In genomic region chr3:48436477-48436787, GRCh38 we compare ENCODE assay signal across 16 cellular contexts. TPM values are rescaled to one million over a fixed set of nuclear protein-coding genes. Genes with fewer than 3 reads are reported as not detected.
DNase-seq lines count a peak whose midpoint lies in the region; ATAC-seq and TF ChIP-seq lines count a peak whose summit lies in the region.
"Had no signal": no experiment of that assay in that cellular context is flagged by ENCODE, and none has a peak within 500 bp of the region (broad histone marks: within the 10 kb centered on the region; RNA-seq: fewer than 3 reads in every experiment).

No MANE protein-coding gene starts in this region.

- intact Hi-C loops in ascending aorta (cut with DNase I) = loop anchor here (1.0 to 5.0 kb wide), 3 partner anchors 35 to 163 kb away; partner anchors contain the start of gene NME6
- intact Hi-C loops in tibial artery (cut with DNase I; ENCODE audit: low total_unique reads) = loop anchor here (2.0 to 10.0 kb wide), 4 partner anchors 36 to 202 kb away; partner anchors contain the start of gene NME6
- intact Hi-C loops in heart left ventricle (cut with DNase I) = loop anchor here in 9 of 10 donors (1.0 to 5.0 kb wide), 10 partner anchors 35 to 246 kb away; no protein-coding TSS in a partner anchor

- ATAC-seq in HG02840 (IDR thresholded peaks at IDR 0.05; ENCODE audit: low FRiP score, unreplicated experiment) = no peak
- ATAC-seq in heart left ventricle = no peak
- ATAC-seq in GM19463 (IDR thresholded peaks at IDR 0.05; ENCODE audit: unreplicated experiment) = no peak

- peaks cover 3 to 11% of the 10 kb centered on the region in 2 donors for H3K4me1 ChIP-seq in ascending aorta
- H3K4me1 ChIP-seq in neutrophil (ENCODE audit: control insufficient read depth in 1 of 2, insufficient read depth in 1 of 2, low read depth in 1 of 2, low read length in 1 of 2) = peaks cover 17 to 34% of the 10 kb centered on the region in 2 experiments
- H3K4me1 ChIP-seq in tibial artery = peaks cover 5 to 50% (median 38%) of the 10 kb centered on the region in 4 donors
- peaks cover 0 to 38% (median 14%) of the 10 kb centered on the region in 12 donors for H3K4me1 ChIP-seq in heart left ventricle

- no peaks in the 10 kb centered on the region for H3K9me3 ChIP-seq in ascending aorta
- H3K9me3 ChIP-seq in neutrophil = no peaks in the 10 kb centered on the region
- no peaks in the 10 kb centered on the region for H3K9me3 ChIP-seq in tibial artery
- H3K9me3 ChIP-seq in heart left ventricle = no peaks in the 10 kb centered on the region
- H3K9me3 ChIP-seq: adrenal gland, right atrium auricular region, SJSA1, thoracic aorta had no signal

- no peak overlapping the region for H3K4me3 ChIP-seq in ascending aorta
- no peak overlapping the region for H3K4me3 ChIP-seq in neutrophil (ENCODE audit: low read depth in 1 of 2, low read length in 1 of 2)
- H3K4me3 ChIP-seq in tibial artery = no peak overlapping the region
- H3K4me3 ChIP-seq in heart left ventricle = no peak overlapping the region
- H3K4me3 ChIP-seq: adrenal gland, right atrium auricular region, SJSA1, thoracic aorta had no signal

- peak; percentile 62 for DNase-seq in activated effector memory CD4-positive, alpha-beta T cell treated with anti-CD3 and anti-CD28 coated beads, Interleukin-2, amount 50 U/mL, for 16 hours
- no peak for DNase-seq in activated effector memory CD4-positive, alpha-beta T cell treated with Interleukin-2 at 50 U/mL for 16 hours
- DNase-seq in ascending aorta (ENCODE audit: low spot score in 2 of 2) (peak in 1 of 2 donors; percentile 63), tibial artery (no peak), heart left ventricle (no peak)

- H3K36me3 ChIP-seq in ascending aorta (peaks cover 0 to 11% of the 10 kb centered on the region in 2 donors), neutrophil (peaks cover 16% of the 10 kb centered on the region), tibial artery (peaks cover 0 to 15% (median 0%) of the 10 kb centered on the region in 3 donors), heart left ventricle (peaks cover 0 to 31% (median 17%) of the 10 kb centered on the region in 9 donors)
- H3K36me3 ChIP-seq: right atrium auricular region, thoracic aorta had no signal

- no peak for TF ChIP-seq POLR2A in heart left ventricle (IDR thresholded peaks at IDR 0.05)

- no peak for TF ChIP-seq CTCF in ascending aorta (IDR thresholded peaks at IDR 0.05)
- TF ChIP-seq CTCF in neutrophil (IDR thresholded peaks at IDR 0.05) = no peak
- no peak for TF ChIP-seq CTCF in tibial artery (IDR thresholded peaks at IDR 0.05)
- no peak for TF ChIP-seq CTCF in heart left ventricle (IDR thresholded peaks at IDR 0.05)

- H3K27me3 ChIP-seq in ascending aorta = no peaks in the 10 kb centered on the region
- H3K27me3 ChIP-seq in neutrophil = no peaks in the 10 kb centered on the region
- H3K27me3 ChIP-seq in tibial artery = no peaks in the 10 kb centered on the region
- H3K27me3 ChIP-seq in heart left ventricle = no peaks in the 10 kb centered on the region
- H3K27me3 ChIP-seq: adrenal gland, brain microvascular endothelial cell, right atrium auricular region, SJSA1 had no signal

- whole genome bisulfite sequencing in heart left ventricle, 4 donors = 0 to 84% (median 54%) methylated on average over 1 of the region's 1 CpG

- peak overlapping the region; percentile 28 to 62 for H3K27ac ChIP-seq in ascending aorta
- peak overlapping the region; percentile 39 for H3K27ac ChIP-seq in neutrophil
- H3K27ac ChIP-seq in tibial artery = peak overlapping the region; percentile 93 to 99
- peak overlapping the region in 1 of 12 donors; percentile 31 for H3K27ac ChIP-seq in heart left ventricle
- H3K27ac ChIP-seq: 22Rv1, brain microvascular endothelial cell, parathyroid adenoma, SJSA1 had no signal

RNA-seq across cellular contexts. Expression of gene CCDC51, which starts 3.5 kb away (rescaled TPM):
- total RNA-seq in ascending aorta = 19.3 TPM
- total RNA-seq in heart left ventricle = 10 to 100 TPM in 6 of 9 donors, 1 to 10 TPM in 3; 8.2 to 14.8 (median 11.6) TPM
- 10 to 100 TPM in 1 of 2 donors, 1 to 10 TPM in 1; 9.3 to 13.5 TPM for polyA plus RNA-seq in heart left ventricle

RNA-seq across cellular contexts. Expression of gene TMA7, which starts 3.6 kb away (rescaled TPM):
- total RNA-seq in ascending aorta (142 TPM), heart left ventricle (100 to 1,000 TPM; 177 to 284 (median 198) TPM)
- polyA plus RNA-seq in heart left ventricle = 100 to 1,000 TPM; 289 to 733 TPM

RNA-seq across cellular contexts. Expression of gene PLXNB1, which starts 6.5 kb away (rescaled TPM):
- total RNA-seq in ascending aorta (160 TPM), heart left ventricle (10 to 100 TPM; 28.0 to 71.8 (median 46.4) TPM)
- 10 to 100 TPM; 31.8 to 64.6 TPM for polyA plus RNA-seq in heart left ventricle
- polyA plus RNA-seq: naive thymus-derived CD8-positive, alpha-beta T cell had no signal

RNA-seq across cellular contexts. Expression of gene ATRIP, which starts 10.1 kb away (rescaled TPM):
- total RNA-seq in ascending aorta = 9.0 TPM
- 1 to 10 TPM; 2.1 to 5.0 (median 3.6) TPM for total RNA-seq in heart left ventricle
- polyA plus RNA-seq in heart left ventricle = 1 to 10 TPM; 2.6 to 5.1 TPM
